ENCODE assay signal across 16 cellular contexts in genomic region chr7:1508277-1508758, GRCh38. TPM values are rescaled to one million over a fixed set of nuclear protein-coding genes. Genes with fewer than 3 reads are reported as not detected.
DNase-seq lines count a peak whose midpoint lies in the region; ATAC-seq and TF ChIP-seq lines count a peak whose summit lies in the region.
"Had no signal": no experiment of that assay in that cellular context is flagged by ENCODE, and none has a peak within 500 bp of the region (broad histone marks: within the 10 kb centered on the region; RNA-seq: fewer than 3 reads in every experiment).

No MANE protein-coding gene starts in this region.

- H3K27me3 ChIP-seq in Loucy (ENCODE audit: insufficient read depth, low read length, poor library complexity, severe bottlenecking) = no peaks in the 10 kb centered on the region

- in situ Hi-C loops in GM13976 (cut with MboI; ENCODE audit: low sequenced_read_pairs, unreplicated experiment) = no loop called here

- no peak overlapping the region for H3K4me3 Mint-ChIP-seq in activated T-cell treated with anti-CD3 and anti-CD28 coated beads, Interleukin-2, amount 50 U/mL, for 24 hours
- H3K4me3 Mint-ChIP-seq in activated T-cell treated with anti-CD3 and anti-CD28 coated beads, Interleukin-2, amount 50 U/mL, for 72 hours = peak overlapping the region in 1 of 2 donors; percentile 29
- no peak overlapping the region for H3K4me3 Mint-ChIP-seq in activated naive CD8-positive, alpha-beta T cell treated with anti-CD3 and anti-CD28 coated beads for 36 hours
- H3K4me3 Mint-ChIP-seq in progenitor cell of endocrine pancreas (ENCODE audit: low read depth) = no peak overlapping the region

- H3K9me2 ChIP-seq in Loucy (replicated peaks; ENCODE audit: low read depth, low read length) = no peaks in the 10 kb centered on the region

- no peaks in the 10 kb centered on the region for H3K36me3 ChIP-seq in Loucy (ENCODE audit: insufficient read depth, low read length)
- H3K36me3 ChIP-seq: left lung, tibial nerve had no signal

- H3K27ac Mint-ChIP-seq in activated T-cell treated with anti-CD3 and anti-CD28 coated beads, Interleukin-2, amount 50 U/mL, for 24 hours = peak overlapping the region; percentile 15
- no peak overlapping the region for H3K27ac Mint-ChIP-seq in activated T-cell treated with anti-CD3 and anti-CD28 coated beads, Interleukin-2, amount 50 U/mL, for 72 hours
- H3K27ac Mint-ChIP-seq in activated naive CD8-positive, alpha-beta T cell treated with anti-CD3 and anti-CD28 coated beads for 36 hours = peak overlapping the region; percentile 65
- peak overlapping the region; percentile 64 for H3K27ac Mint-ChIP-seq in progenitor cell of endocrine pancreas

- H2AFZ ChIP-seq in Loucy (ENCODE audit: low read length) = no peak overlapping the region

- peak overlapping the region; percentile 15 for H3K4me3 ChIP-seq in Loucy (ENCODE audit: low read length, poor library complexity, severe bottlenecking)
- H3K4me3 ChIP-seq: left lung, SK-N-MC, tibial nerve had no signal

- H4K20me1 ChIP-seq in Loucy (ENCODE audit: insufficient read depth, low read length, poor library complexity, severe bottlenecking) = peaks cover 8% of the 10 kb centered on the region

- TF ChIP-seq CTCF in Loucy (conservative IDR thresholded peaks at IDR 0.05; ENCODE audit: low read length) (no peak), progenitor cell of endocrine pancreas (IDR thresholded peaks at IDR 0.05; ENCODE audit: unreplicated experiment) (no peak), GM10266 (IDR thresholded peaks at IDR 0.05; ENCODE audit: control insufficient read depth, insufficient read depth, low read depth, missing control alignments) (no peak), GM13976 (IDR thresholded peaks at IDR 0.05; ENCODE audit: borderline replicate concordance, control extremely low read depth, extremely low read depth, insufficient read depth, missing control alignments) (no peak)

- no peaks in the 10 kb centered on the region for H3K9me3 Mint-ChIP-seq in activated T-cell treated with anti-CD3 and anti-CD28 coated beads, Interleukin-2, amount 50 U/mL, for 24 hours
- no peaks in the 10 kb centered on the region for H3K9me3 Mint-ChIP-seq in activated T-cell treated with anti-CD3 and anti-CD28 coated beads, Interleukin-2, amount 50 U/mL, for 72 hours
- no peaks in the 10 kb centered on the region for H3K9me3 Mint-ChIP-seq in activated naive CD8-positive, alpha-beta T cell treated with anti-CD3 and anti-CD28 coated beads for 36 hours
- no peaks in the 10 kb centered on the region for H3K9me3 Mint-ChIP-seq in progenitor cell of endocrine pancreas (ENCODE audit: low read depth)
- H3K9me3 Mint-ChIP-seq: IgD-negative memory B cell had no signal

- DNase-seq in activated T-cell treated with anti-CD3 and anti-CD28 coated beads, Interleukin-2, amount 50 U/mL, for 24 hours = no peak
- no peak for DNase-seq in activated T-cell treated with anti-CD3 and anti-CD28 coated beads, Interleukin-2, amount 50 U/mL, for 72 hours
- no peak for DNase-seq in activated naive CD8-positive, alpha-beta T cell treated with anti-CD3 and anti-CD28 coated beads for 36 hours
- DNase-seq in progenitor cell of endocrine pancreas (ENCODE audit: low spot score, unreplicated experiment) (no peak), GM10266 (ENCODE audit: extremely low spot score) (no peak), GM13976 (ENCODE audit: low spot score) (no peak)
- no peak for DNase-seq in activated CD4-positive, CD25-positive, alpha-beta regulatory T cell (lab: John Stamatoyannopoulos, UW)
- DNase-seq: foreskin fibroblast; NCI-H146; NCI-H446 treated with DMSO at 0.1 percent for 48 hours; stimulated activated CD4-positive, alpha-beta T cell treated with anti-CD3 and anti-CD28 coated beads, Interleukin-1b, Interleukin-23, amount 100 ng/mL, for 48 hours had no signal

- peaks cover 5% of the 10 kb centered on the region for H3K36me3 Mint-ChIP-seq in activated T-cell treated with anti-CD3 and anti-CD28 coated beads, Interleukin-2, amount 50 U/mL, for 24 hours (ENCODE audit: low read depth)
- peaks cover 0 to 2% of the 10 kb centered on the region in 2 donors for H3K36me3 Mint-ChIP-seq in activated T-cell treated with anti-CD3 and anti-CD28 coated beads, Interleukin-2, amount 50 U/mL, for 72 hours (ENCODE audit: insufficient read depth in 2 of 2)
- peaks cover 5% of the 10 kb centered on the region for H3K36me3 Mint-ChIP-seq in activated naive CD8-positive, alpha-beta T cell treated with anti-CD3 and anti-CD28 coated beads for 36 hours
- H3K36me3 Mint-ChIP-seq in progenitor cell of endocrine pancreas (ENCODE audit: insufficient read depth) = no peaks in the 10 kb centered on the region
- H3K36me3 Mint-ChIP-seq: IgD-negative memory B cell had no signal

- peaks cover 16% of the 10 kb centered on the region; the same call in 1 of the 2 replicates for H3F3A ChIP-seq in Loucy (ENCODE audit: low read depth)

- H3K9me3 ChIP-seq in Loucy (ENCODE audit: insufficient read depth, low read depth, low read length) = no peaks in the 10 kb centered on the region
- H3K9me3 ChIP-seq: left lung, tibial nerve had no signal

- peaks cover 48% of the 10 kb centered on the region for H3K79me2 ChIP-seq in Loucy (ENCODE audit: insufficient read depth, low read length)

- peak overlapping the region; percentile 82 for H3K4me2 ChIP-seq in Loucy (ENCODE audit: low read depth, low read length, poor library complexity, severe bottlenecking)

- peaks cover 76% of the 10 kb centered on the region for H3K4me1 ChIP-seq in Loucy (ENCODE audit: insufficient read depth, low read length, poor library complexity, severe bottlenecking)

- peaks cover 3% of the 10 kb centered on the region for H3K27me3 Mint-ChIP-seq in activated T-cell treated with anti-CD3 and anti-CD28 coated beads, Interleukin-2, amount 50 U/mL, for 24 hours
- no peaks in the 10 kb centered on the region for H3K27me3 Mint-ChIP-seq in activated T-cell treated with anti-CD3 and anti-CD28 coated beads, Interleukin-2, amount 50 U/mL, for 72 hours (ENCODE audit: low read depth)
- H3K27me3 Mint-ChIP-seq in activated naive CD8-positive, alpha-beta T cell treated with anti-CD3 and anti-CD28 coated beads for 36 hours = no peaks in the 10 kb centered on the region
- no peaks in the 10 kb centered on the region for H3K27me3 Mint-ChIP-seq in progenitor cell of endocrine pancreas

- H3K9ac ChIP-seq in Loucy (ENCODE audit: low read depth, low read length, poor library complexity, severe bottlenecking) = peak overlapping the region; percentile 50

- ATAC-seq in activated T-cell treated with anti-CD3 and anti-CD28 coated beads, Interleukin-2, amount 50 U/mL, for 72 hours (replicated peaks in 1 of 2) = no peak
- ATAC-seq: left lung had no signal

- H3K4me1 Mint-ChIP-seq in activated T-cell treated with anti-CD3 and anti-CD28 coated beads, Interleukin-2, amount 50 U/mL, for 24 hours (ENCODE audit: low read depth) = peaks cover 48% of the 10 kb centered on the region
- H3K4me1 Mint-ChIP-seq in activated T-cell treated with anti-CD3 and anti-CD28 coated beads, Interleukin-2, amount 50 U/mL, for 72 hours (ENCODE audit: low read depth) = peaks cover 47% of the 10 kb centered on the region
- peaks cover 29% of the 10 kb centered on the region for H3K4me1 Mint-ChIP-seq in activated naive CD8-positive, alpha-beta T cell treated with anti-CD3 and anti-CD28 coated beads for 36 hours
- H3K4me1 Mint-ChIP-seq in progenitor cell of endocrine pancreas (ENCODE audit: low read depth) = peaks cover 13% of the 10 kb centered on the region

RNA-seq across cellular contexts. Expression of gene INTS1, which starts 4.1 kb away (rescaled TPM):
- 10 to 100 TPM; 57.0 to 63.9 TPM for total RNA-seq in activated T-cell treated with anti-CD3 and anti-CD28 coated beads, Interleukin-2, amount 50 U/mL, for 72 hours
- total RNA-seq in activated naive CD8-positive, alpha-beta T cell treated with anti-CD3 and anti-CD28 coated beads for 36 hours = 10 to 100 TPM; 88.9 to 94.1 TPM
- total RNA-seq in progenitor cell of endocrine pancreas = 145 and 150 TPM in 2 replicates

RNA-seq across cellular contexts. Expression of gene MAFK, which starts 22.2 kb away (rescaled TPM):
- 10 to 100 TPM; 27.0 to 30.7 TPM for total RNA-seq in activated T-cell treated with anti-CD3 and anti-CD28 coated beads, Interleukin-2, amount 50 U/mL, for 72 hours
- total RNA-seq in activated naive CD8-positive, alpha-beta T cell treated with anti-CD3 and anti-CD28 coated beads for 36 hours = 10 to 100 TPM; 39.1 to 43.7 TPM
- 21.5 and 26.2 TPM in 2 replicates for total RNA-seq in progenitor cell of endocrine pancreas

RNA-seq across cellular contexts. Expression of gene TMEM184A, which starts 47.7 kb away (rescaled TPM):
- total RNA-seq in activated T-cell treated with anti-CD3 and anti-CD28 coated beads, Interleukin-2, amount 50 U/mL, for 72 hours = under 1 TPM in 1 of 2 donors, not detected in 1; 0.10 TPM
- under 1 TPM; 0.14 to 0.22 TPM for total RNA-seq in activated naive CD8-positive, alpha-beta T cell treated with anti-CD3 and anti-CD28 coated beads for 36 hours
- 7.4 and 8.6 TPM in 2 replicates for total RNA-seq in progenitor cell of endocrine pancreas

RNA-seq across cellular contexts. Expression of gene MICALL2, which starts 49.0 kb away (rescaled TPM):
- total RNA-seq in activated T-cell treated with anti-CD3 and anti-CD28 coated beads, Interleukin-2, amount 50 U/mL, for 72 hours = 1 to 10 TPM; 3.5 to 3.7 TPM
- 1 to 10 TPM; 2.1 to 2.3 TPM for total RNA-seq in activated naive CD8-positive, alpha-beta T cell treated with anti-CD3 and anti-CD28 coated beads for 36 hours
- total RNA-seq in progenitor cell of endocrine pancreas = 12.7 and 13.9 TPM in 2 replicates
